6 cellular contexts compared by ENCODE assay signal in the genomic region with DNA sequence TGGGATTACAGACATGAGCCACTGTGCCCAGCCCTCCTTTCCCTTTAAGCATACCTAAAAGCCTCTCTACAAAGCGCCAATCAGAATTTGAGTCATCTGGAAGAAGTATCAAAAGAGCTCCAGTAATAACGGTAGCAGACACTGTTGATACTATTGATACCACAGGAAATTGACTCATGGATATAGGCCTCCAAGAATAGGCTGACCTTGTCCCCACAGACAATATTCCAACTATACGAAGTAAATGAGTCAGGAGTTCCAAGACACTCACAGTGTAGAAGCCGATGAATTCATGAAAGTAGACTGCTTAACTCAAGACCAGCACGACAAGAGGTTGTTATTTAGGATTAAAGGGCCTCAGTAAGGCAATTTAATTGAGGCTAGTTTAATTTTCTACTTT. TPM values are rescaled to one million over a fixed set of nuclear protein-coding genes. Genes with fewer than 3 reads are reported as not detected.
"Had no signal": no experiment of that assay in that cellular context is flagged by ENCODE, and none has a peak within 500 bp of the region (broad histone marks: within the 10 kb centered on the region; RNA-seq: fewer than 3 reads in every experiment).

No MANE protein-coding gene starts in this region.

RNA-seq across cellular contexts. Expression of gene PPIAL4E, which starts 29.4 kb away (rescaled TPM):
- total RNA-seq: HepG2, HT1080, IMR-90, NCI-H460, SK-MEL-5 had no signal
- polyA plus RNA-seq: HepG2, IMR-90, SK-N-SH had no signal
